In the genomic region with DNA sequence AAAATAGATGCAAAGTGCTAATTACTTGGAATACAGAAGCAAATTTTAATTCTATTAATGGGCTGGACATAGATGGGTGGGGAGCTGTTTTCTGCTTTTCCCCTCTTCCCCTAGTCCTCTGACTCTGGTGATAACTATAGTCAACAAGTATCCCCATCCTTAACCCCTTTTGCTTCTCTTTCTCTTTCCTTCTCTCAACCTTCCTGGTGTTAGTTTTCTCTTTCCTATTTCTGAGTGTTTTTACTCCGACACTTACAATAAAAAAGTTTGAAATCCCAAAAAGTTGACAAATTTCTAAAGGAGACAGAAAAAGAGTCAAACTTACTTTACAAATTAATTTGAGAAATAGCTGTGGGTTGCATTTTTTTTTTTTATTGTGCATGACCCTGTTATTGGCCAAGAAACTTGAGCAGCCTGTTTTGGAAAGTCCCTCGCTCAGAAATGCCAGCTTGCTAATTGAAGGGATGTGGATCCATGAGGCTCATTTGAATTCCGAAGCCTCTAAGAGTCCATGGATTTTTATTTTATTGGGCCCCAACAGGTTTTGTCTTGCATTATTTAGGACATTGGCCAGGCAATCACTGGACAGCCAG, we compare ENCODE assay signal across 7 cellular contexts. TPM values are rescaled to one million over a fixed set of nuclear protein-coding genes. Genes with fewer than 3 reads are reported as not detected.
A peak's percentile ranks its signal among the peaks of the same experiment; 100 is the strongest.
DNase-seq lines count a peak whose midpoint lies in the region; ATAC-seq and FAIRE-seq lines count a peak whose summit lies in the region.

No MANE protein-coding gene starts in this region.

- no peak for ATAC-seq in T-helper 17 cell
- no peak for ATAC-seq in stimulated activated effector memory CD8-positive, alpha-beta T cell treated with anti-CD3 and anti-CD28 coated beads, Interleukin-12 subunit alpha, Interleukin-12 subunit beta, amount 100 ng/mL, for 72 hours
- ATAC-seq in HG03159 (IDR thresholded peaks at IDR 0.05; ENCODE audit: unreplicated experiment) = no peak
- no peak for ATAC-seq in GM19463 (IDR thresholded peaks at IDR 0.05; ENCODE audit: unreplicated experiment)
- ATAC-seq in HG02588 (IDR thresholded peaks at IDR 0.05; ENCODE audit: unreplicated experiment) = no peak

- DNase-seq in GM19239 (ENCODE audit: insufficient read length, low spot score) = no peak
- no peak for DNase-seq in T-helper 17 cell
- DNase-seq in fibroblast of peridontal ligament (ENCODE audit: extremely low read depth) = peak; percentile 79
- no peak for DNase-seq in stimulated activated effector memory CD8-positive, alpha-beta T cell treated with anti-CD3 and anti-CD28 coated beads, Interleukin-12 subunit alpha, Interleukin-12 subunit beta, amount 100 ng/mL, for 72 hours (ENCODE audit: low spot score in 2 of 2)

- peak; percentile 82 for FAIRE-seq in GM19239 (lab: Jason Lieb, UNC)

- peak overlapping the region; percentile 99 for H3K27ac Mint-ChIP-seq in T-helper 17 cell
- peak overlapping the region; percentile 98 for H3K27ac Mint-ChIP-seq in stimulated activated effector memory CD8-positive, alpha-beta T cell treated with anti-CD3 and anti-CD28 coated beads, Interleukin-12 subunit alpha, Interleukin-12 subunit beta, amount 100 ng/mL, for 72 hours

- H3K27me3 Mint-ChIP-seq in T-helper 17 cell = no peaks in the 10 kb centered on the region

- no peaks in the 10 kb centered on the region for H3K9me3 ChIP-seq in T-helper 17 cell (ENCODE audit: control insufficient read depth, low read length, poor library complexity, severe bottlenecking)

- H3K9me3 Mint-ChIP-seq in stimulated activated effector memory CD8-positive, alpha-beta T cell treated with anti-CD3 and anti-CD28 coated beads, Interleukin-12 subunit alpha, Interleukin-12 subunit beta, amount 100 ng/mL, for 72 hours = no peaks in the 10 kb centered on the region

- H3K36me3 Mint-ChIP-seq in T-helper 17 cell (ENCODE audit: low read depth) = peaks cover 3% of the 10 kb centered on the region
- H3K36me3 Mint-ChIP-seq in stimulated activated effector memory CD8-positive, alpha-beta T cell treated with anti-CD3 and anti-CD28 coated beads, Interleukin-12 subunit alpha, Interleukin-12 subunit beta, amount 100 ng/mL, for 72 hours = peaks cover 62% of the 10 kb centered on the region

- H3K4me1 Mint-ChIP-seq in T-helper 17 cell = peaks cover 59% of the 10 kb centered on the region
- peaks cover 64% of the 10 kb centered on the region for H3K4me1 Mint-ChIP-seq in stimulated activated effector memory CD8-positive, alpha-beta T cell treated with anti-CD3 and anti-CD28 coated beads, Interleukin-12 subunit alpha, Interleukin-12 subunit beta, amount 100 ng/mL, for 72 hours

- H3K4me3 Mint-ChIP-seq in T-helper 17 cell = peak overlapping the region; percentile 89
- peak overlapping the region; percentile 94 for H3K4me3 Mint-ChIP-seq in stimulated activated effector memory CD8-positive, alpha-beta T cell treated with anti-CD3 and anti-CD28 coated beads, Interleukin-12 subunit alpha, Interleukin-12 subunit beta, amount 100 ng/mL, for 72 hours

RNA-seq across cellular contexts. Expression of a gene that starts 2.4 kb away (rescaled TPM):
- total RNA-seq in T-helper 17 cell = 10 to 100 TPM; 80.0 to 82.8 TPM

RNA-seq across cellular contexts. Expression of a gene that starts 40.5 kb away (rescaled TPM):
- 1 to 10 TPM; 3.8 to 4.6 TPM for total RNA-seq in T-helper 17 cell
